Comparison of ENCODE assay signal across 1 cellular context in the genomic region with DNA sequence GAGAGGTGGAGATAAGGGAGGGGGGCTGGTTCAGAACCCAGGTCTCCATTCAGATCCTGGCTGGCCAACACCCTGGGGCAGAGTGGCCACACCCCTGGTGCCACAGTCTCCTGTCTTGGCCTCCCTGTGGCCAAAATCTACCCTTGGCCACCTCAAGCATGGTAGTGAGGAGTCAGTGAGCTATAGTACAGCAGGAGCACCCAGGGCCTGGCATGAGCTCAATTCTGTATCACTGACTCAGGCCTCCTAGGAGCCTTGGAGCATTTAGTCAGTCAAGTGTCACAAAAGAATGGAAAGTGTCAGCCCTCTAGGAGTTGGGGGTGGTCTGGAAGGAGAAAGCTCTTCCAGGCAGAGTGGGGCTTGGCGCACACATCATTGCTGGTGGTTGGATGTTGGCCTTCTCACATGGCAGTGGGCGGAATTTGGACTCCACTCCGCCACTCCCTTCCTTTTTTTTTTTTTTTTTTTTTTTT.
TF ChIP-seq lines count a peak whose summit lies in the region.

No MANE protein-coding gene starts in this region.

TF ChIP-seq in HepG2, 621 proteins besides CTCF, POLR2A, EP300 and RAD21:
- TF ChIP-seq, protein P1, sequence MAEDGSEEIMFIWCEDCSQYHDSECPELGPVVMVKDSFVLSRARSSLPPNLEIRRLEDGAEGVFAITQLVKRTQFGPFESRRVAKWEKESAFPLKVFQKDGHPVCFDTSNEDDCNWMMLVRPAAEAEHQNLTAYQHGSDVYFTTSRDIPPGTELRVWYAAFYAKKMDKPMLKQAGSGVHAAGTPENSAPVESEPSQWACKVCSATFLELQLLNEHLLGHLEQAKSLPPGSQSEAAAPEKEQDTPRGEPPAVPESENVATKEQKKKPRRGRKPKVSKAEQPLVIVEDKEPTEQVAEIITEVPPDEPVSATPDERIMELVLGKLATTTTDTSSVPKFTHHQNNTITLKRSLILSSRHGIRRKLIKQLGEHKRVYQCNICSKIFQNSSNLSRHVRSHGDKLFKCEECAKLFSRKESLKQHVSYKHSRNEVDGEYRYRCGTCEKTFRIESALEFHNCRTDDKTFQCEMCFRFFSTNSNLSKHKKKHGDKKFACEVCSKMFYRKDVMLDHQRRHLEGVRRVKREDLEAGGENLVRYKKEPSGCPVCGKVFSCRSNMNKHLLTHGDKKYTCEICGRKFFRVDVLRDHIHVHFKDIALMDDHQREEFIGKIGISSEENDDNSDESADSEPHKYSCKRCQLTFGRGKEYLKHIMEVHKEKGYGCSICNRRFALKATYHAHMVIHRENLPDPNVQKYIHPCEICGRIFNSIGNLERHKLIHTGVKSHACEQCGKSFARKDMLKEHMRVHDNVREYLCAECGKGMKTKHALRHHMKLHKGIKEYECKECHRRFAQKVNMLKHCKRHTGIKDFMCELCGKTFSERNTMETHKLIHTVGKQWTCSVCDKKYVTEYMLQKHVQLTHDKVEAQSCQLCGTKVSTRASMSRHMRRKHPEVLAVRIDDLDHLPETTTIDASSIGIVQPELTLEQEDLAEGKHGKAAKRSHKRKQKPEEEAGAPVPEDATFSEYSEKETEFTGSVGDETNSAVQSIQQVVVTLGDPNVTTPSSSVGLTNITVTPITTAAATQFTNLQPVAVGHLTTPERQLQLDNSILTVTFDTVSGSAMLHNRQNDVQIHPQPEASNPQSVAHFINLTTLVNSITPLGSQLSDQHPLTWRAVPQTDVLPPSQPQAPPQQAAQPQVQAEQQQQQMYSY (CRISPR knock-in tag; IDR thresholded peaks at IDR 0.05): no peak
- TF ChIP-seq RBM22 (optimal IDR thresholded peaks at IDR 0.05; ENCODE audit: low read length): peak; percentile 84
- 0 out of 2 replicates have a peak, but pooled peaks have one; percentile 54 for TF ChIP-seq ZNF441 (CRISPR knock-in tag; IDR thresholded peaks at IDR 0.05; ENCODE audit: borderline replicate concordance)
- no peak for TF ChIP-seq PTBP1 (IDR thresholded peaks at IDR 0.05; ENCODE audit: low read depth, low read length, poor library complexity, severe bottlenecking)
- TF ChIP-seq, protein P2, sequence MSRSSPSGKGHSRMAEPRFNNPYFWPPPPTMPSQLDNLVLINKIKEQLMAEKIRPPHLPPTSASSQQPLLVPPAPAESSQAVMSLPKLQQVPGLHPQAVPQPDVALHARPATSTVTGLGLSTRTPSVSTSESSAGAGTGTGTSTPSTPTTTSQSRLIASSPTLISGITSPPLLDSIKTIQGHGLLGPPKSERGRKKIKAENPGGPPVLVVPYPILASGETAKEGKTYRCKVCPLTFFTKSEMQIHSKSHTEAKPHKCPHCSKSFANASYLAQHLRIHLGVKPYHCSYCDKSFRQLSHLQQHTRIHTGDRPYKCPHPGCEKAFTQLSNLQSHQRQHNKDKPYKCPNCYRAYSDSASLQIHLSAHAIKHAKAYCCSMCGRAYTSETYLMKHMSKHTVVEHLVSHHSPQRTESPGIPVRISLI (CRISPR knock-in tag; IDR thresholded peaks at IDR 0.05; ENCODE audit: borderline replicate concordance): peak; percentile 81; the same call in 1 of the 2 replicates
- TF ChIP-seq POLR2AphosphoS5 (IDR thresholded peaks at IDR 0.05; ENCODE audit: low read depth, low read length): peak; percentile 35; the same call in 1 of the 2 replicates
- TF ChIP-seq, protein P3, sequence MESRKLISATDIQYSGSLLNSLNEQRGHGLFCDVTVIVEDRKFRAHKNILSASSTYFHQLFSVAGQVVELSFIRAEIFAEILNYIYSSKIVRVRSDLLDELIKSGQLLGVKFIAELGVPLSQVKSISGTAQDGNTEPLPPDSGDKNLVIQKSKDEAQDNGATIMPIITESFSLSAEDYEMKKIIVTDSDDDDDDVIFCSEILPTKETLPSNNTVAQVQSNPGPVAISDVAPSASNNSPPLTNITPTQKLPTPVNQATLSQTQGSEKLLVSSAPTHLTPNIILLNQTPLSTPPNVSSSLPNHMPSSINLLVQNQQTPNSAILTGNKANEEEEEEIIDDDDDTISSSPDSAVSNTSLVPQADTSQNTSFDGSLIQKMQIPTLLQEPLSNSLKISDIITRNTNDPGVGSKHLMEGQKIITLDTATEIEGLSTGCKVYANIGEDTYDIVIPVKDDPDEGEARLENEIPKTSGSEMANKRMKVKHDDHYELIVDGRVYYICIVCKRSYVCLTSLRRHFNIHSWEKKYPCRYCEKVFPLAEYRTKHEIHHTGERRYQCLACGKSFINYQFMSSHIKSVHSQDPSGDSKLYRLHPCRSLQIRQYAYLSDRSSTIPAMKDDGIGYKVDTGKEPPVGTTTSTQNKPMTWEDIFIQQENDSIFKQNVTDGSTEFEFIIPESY (CRISPR knock-in tag; IDR thresholded peaks at IDR 0.05): peak; percentile 93
- TF ChIP-seq POLR2AphosphoS2 (IDR thresholded peaks at IDR 0.05; ENCODE audit: low read depth, low read length): 0 out of 2 replicates have a peak, but pooled peaks have one; percentile 49
